Comparison of ENCODE assay signal across 8 cellular contexts in the genomic region with DNA sequence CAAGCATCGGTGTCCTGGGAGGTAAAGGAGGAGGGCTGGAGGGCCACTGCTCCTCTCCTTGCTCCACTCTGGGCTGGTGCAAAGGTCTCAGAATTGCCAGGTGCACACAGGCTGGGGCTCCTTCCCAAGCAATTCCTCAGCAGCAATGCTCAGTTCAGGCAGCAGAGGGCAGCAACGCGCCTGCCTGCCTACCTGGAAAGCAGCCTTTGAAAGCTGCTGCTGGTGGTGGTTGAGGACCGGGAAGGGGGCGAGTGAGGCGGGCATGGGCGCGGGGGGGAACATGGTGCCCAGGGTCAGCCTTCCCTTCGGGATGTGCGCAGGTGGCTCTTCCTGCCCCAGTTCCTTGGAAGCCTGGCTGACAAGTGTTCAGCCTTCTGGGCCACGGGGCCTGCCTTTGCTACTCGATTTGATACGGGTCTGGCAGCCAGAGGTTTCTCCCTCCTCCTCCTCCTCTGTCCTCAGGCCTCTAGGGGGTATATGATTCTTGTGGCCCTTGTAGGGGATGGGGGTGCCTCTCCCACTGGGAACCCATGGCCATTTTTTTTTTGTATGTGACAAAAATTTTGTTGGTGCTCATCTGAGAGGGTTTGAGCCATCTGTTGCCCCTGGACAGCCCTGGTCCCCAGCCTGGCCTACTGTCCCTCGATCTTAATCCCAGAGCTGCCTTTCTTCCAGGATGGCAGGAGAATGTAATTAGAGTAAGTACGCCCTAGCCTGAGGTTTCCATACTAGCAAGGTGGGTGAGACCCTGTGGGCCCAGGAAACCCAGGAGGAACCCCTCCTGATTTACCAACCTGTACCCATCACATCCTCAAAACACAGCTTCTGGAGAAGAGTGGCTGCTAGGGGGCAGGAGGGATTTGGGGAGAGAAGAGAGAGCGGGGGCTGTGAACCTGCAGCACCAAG. TPM values are rescaled to one million over a fixed set of nuclear protein-coding genes. Genes with fewer than 3 reads are reported as not detected.
DNase-seq lines count a peak whose midpoint lies in the region; ATAC-seq, FAIRE-seq and TF ChIP-seq lines count a peak whose summit lies in the region.

No MANE protein-coding gene starts in this region.

- peaks cover 11% of the 10 kb centered on the region for H3K27me3 Mint-ChIP-seq in activated CD8-positive, alpha-beta memory T cell treated with anti-CD3 and anti-CD28 coated beads, Interleukin-2, amount 10 ng/mL, durations not matched to agents 7 days and 5 days
- peaks cover 11% of the 10 kb centered on the region for H3K27me3 Mint-ChIP-seq in endothelial cell (ENCODE audit: unreplicated experiment)
- no peaks in the 10 kb centered on the region for H3K27me3 Mint-ChIP-seq in mesothelial cell of epicardium (ENCODE audit: low read depth)

- DNase-seq in HTR-8/SVneo (ENCODE audit: insufficient read length, low spot score): peak; percentile 87
- DNase-seq in NOMO-1 (lab: John Stamatoyannopoulos, UW; ENCODE audit: unreplicated experiment in 2 of 2): peak; percentile 33 to 56
- DNase-seq in activated CD8-positive, alpha-beta memory T cell treated with anti-CD3 and anti-CD28 coated beads, Interleukin-2, amount 10 ng/mL, durations not matched to agents 7 days and 5 days: peak; percentile 86
- DNase-seq in endothelial cell (ENCODE audit: low spot score): peak; percentile 93
- DNase-seq in mesothelial cell of epicardium (ENCODE audit: low spot score in 2 of 2, unreplicated experiment in 2 of 2): peak; percentile 59 to 94
- peak; percentile 58 to 82 for DNase-seq in stimulated activated CD8-positive, alpha-beta memory T cell treated with anti-CD3 and anti-CD28 coated beads, Interleukin-2, amount 100 ng/mL, for 48 hours (ENCODE audit: low read depth in 2 of 2)

- peak; percentile 75 for ATAC-seq in activated CD8-positive, alpha-beta memory T cell treated with anti-CD3 and anti-CD28 coated beads, Interleukin-2, amount 10 ng/mL, durations not matched to agents 7 days and 5 days
- no peak for ATAC-seq in GM18907 (IDR thresholded peaks at IDR 0.05; ENCODE audit: unreplicated experiment)

- peak overlapping the region; percentile 24 for H3K27ac Mint-ChIP-seq in activated CD8-positive, alpha-beta memory T cell treated with anti-CD3 and anti-CD28 coated beads, Interleukin-2, amount 10 ng/mL, durations not matched to agents 7 days and 5 days
- H3K27ac Mint-ChIP-seq in endothelial cell (ENCODE audit: unreplicated experiment) (no peak overlapping the region), mesothelial cell of epicardium (peak overlapping the region; percentile 89)

- peaks cover 2% of the 10 kb centered on the region for H3K36me3 Mint-ChIP-seq in activated CD8-positive, alpha-beta memory T cell treated with anti-CD3 and anti-CD28 coated beads, Interleukin-2, amount 10 ng/mL, durations not matched to agents 7 days and 5 days
- H3K36me3 Mint-ChIP-seq in endothelial cell (ENCODE audit: low read depth, unreplicated experiment): peaks cover 3% of the 10 kb centered on the region
- H3K36me3 Mint-ChIP-seq in mesothelial cell of epicardium: peaks cover 4% of the 10 kb centered on the region

- peak; percentile 88 for FAIRE-seq in HTR-8/SVneo (lab: Jason Lieb, UNC)

- no peaks in the 10 kb centered on the region for H3K9me3 Mint-ChIP-seq in activated CD8-positive, alpha-beta memory T cell treated with anti-CD3 and anti-CD28 coated beads, Interleukin-2, amount 10 ng/mL, durations not matched to agents 7 days and 5 days (ENCODE audit: low read depth)
- no peaks in the 10 kb centered on the region for H3K9me3 Mint-ChIP-seq in endothelial cell (ENCODE audit: unreplicated experiment)
- H3K9me3 Mint-ChIP-seq in mesothelial cell of epicardium: no peaks in the 10 kb centered on the region

- no peak overlapping the region for H3K4me3 Mint-ChIP-seq in activated CD8-positive, alpha-beta memory T cell treated with anti-CD3 and anti-CD28 coated beads, Interleukin-2, amount 10 ng/mL, durations not matched to agents 7 days and 5 days
- H3K4me3 Mint-ChIP-seq in endothelial cell (ENCODE audit: unreplicated experiment) (no peak overlapping the region), mesothelial cell of epicardium (peak overlapping the region; percentile 56)

- TF ChIP-seq CTCF in GM12873 (IDR thresholded peaks at IDR 0.05; ENCODE audit: insufficient read depth, low read depth, low read length, missing control alignments): peak; percentile 99
- TF ChIP-seq CTCF in endothelial cell (IDR thresholded peaks at IDR 0.05; ENCODE audit: unreplicated experiment): peak; percentile 88
- TF ChIP-seq CTCF in mesothelial cell of epicardium (IDR thresholded peaks at IDR 0.05; ENCODE audit: unreplicated experiment): peak; percentile 83

- CTCF ChIA-PET in activated CD8-positive, alpha-beta memory T cell treated with anti-CD3 and anti-CD28 coated beads, Interleukin-2, amount 10 ng/mL, durations not matched to agents 7 days and 5 days (lab: Charles Lee): interaction anchor here (0.6 to 6.6 kb wide), 43 partner anchors 8 to 413 kb away, joined by 3 to 54 read pairs (median 4); a partner anchor contains a TSS

- H3K4me1 Mint-ChIP-seq in activated CD8-positive, alpha-beta memory T cell treated with anti-CD3 and anti-CD28 coated beads, Interleukin-2, amount 10 ng/mL, durations not matched to agents 7 days and 5 days: peaks cover 38% of the 10 kb centered on the region
- H3K4me1 Mint-ChIP-seq in endothelial cell (ENCODE audit: unreplicated experiment) (peaks cover 7% of the 10 kb centered on the region), mesothelial cell of epicardium (peaks cover 44% of the 10 kb centered on the region)

RNA-seq across cellular contexts. Expression of a gene that starts 20.1 kb away (rescaled TPM):
- 10 to 100 TPM; 41.0 to 47.4 TPM for total RNA-seq in activated CD8-positive, alpha-beta memory T cell treated with anti-CD3 and anti-CD28 coated beads, Interleukin-2, amount 10 ng/mL, durations not matched to agents 7 days and 5 days
- 45.5 TPM for total RNA-seq in endothelial cell (ENCODE audit: unreplicated experiment)
- total RNA-seq in mesothelial cell of epicardium: 41.4 to 46.6 TPM (median 46.0 TPM) in 3 replicates

RNA-seq across cellular contexts. Expression of a gene that starts 22.7 kb away (rescaled TPM):
- total RNA-seq in activated CD8-positive, alpha-beta memory T cell treated with anti-CD3 and anti-CD28 coated beads, Interleukin-2, amount 10 ng/mL, durations not matched to agents 7 days and 5 days: not detected
- total RNA-seq in endothelial cell (ENCODE audit: unreplicated experiment) (not detected), mesothelial cell of epicardium (0.80 to 0.88 TPM (median 0.82 TPM) in 3 replicates)

RNA-seq across cellular contexts. Expression of a gene that starts 31.9 kb away (rescaled TPM):
- 10 to 100 TPM; 37.9 to 41.1 TPM for total RNA-seq in activated CD8-positive, alpha-beta memory T cell treated with anti-CD3 and anti-CD28 coated beads, Interleukin-2, amount 10 ng/mL, durations not matched to agents 7 days and 5 days
- total RNA-seq in endothelial cell (ENCODE audit: unreplicated experiment): 26.8 TPM
- total RNA-seq in mesothelial cell of epicardium: 23.4 to 24.4 TPM (median 23.6 TPM) in 3 replicates

RNA-seq across cellular contexts. Expression of a gene that starts 38.4 kb away (rescaled TPM):
- total RNA-seq in activated CD8-positive, alpha-beta memory T cell treated with anti-CD3 and anti-CD28 coated beads, Interleukin-2, amount 10 ng/mL, durations not matched to agents 7 days and 5 days: 100 to 1,000 TPM; 117 to 130 TPM
- 76.6 TPM for total RNA-seq in endothelial cell (ENCODE audit: unreplicated experiment)
- total RNA-seq in mesothelial cell of epicardium: 76.5 to 78.0 TPM (median 77.6 TPM) in 3 replicates
